9 cellular contexts compared by ENCODE assay signal in genomic region chr1:27342391-27342777, GRCh38. TPM values are rescaled to one million over a fixed set of nuclear protein-coding genes. Genes with fewer than 3 reads are reported as not detected.
DNase-seq lines count a peak whose midpoint lies in the region; ATAC-seq, FAIRE-seq and TF ChIP-seq lines count a peak whose summit lies in the region.
"Had no signal": no experiment of that assay in that cellular context is flagged by ENCODE, and none has a peak within 500 bp of the region (broad histone marks: within the 10 kb centered on the region; RNA-seq: fewer than 3 reads in every experiment).

No MANE protein-coding gene starts in this region.

- TF ChIP-seq RAD21 in GM12878 (IDR thresholded peaks at IDR 0.05; ENCODE audit: insufficient read depth, low read depth, low read length), result no peak

- in situ Hi-C loops in GM12878 (cut with MboI), result no loop called here

- SMC1A ChIA-PET in GM12878 (lab: Charles Lee; ENCODE audit: uncharacterized antibody, unreplicated experiment), result interaction anchor here (0.8 to 1.5 kb wide), 5 partner anchors 10 to 214 kb away, joined by 3 to 6 read pairs (median 4); no protein-coding TSS in a partner anchor

- TF ChIP-seq CTCF in GM10266 (IDR thresholded peaks at IDR 0.05; ENCODE audit: control insufficient read depth, insufficient read depth, low read depth, missing control alignments) (no peak), GM12878 (IDR thresholded peaks at IDR 0.05 in 2 of 3, conservative IDR thresholded peaks at IDR 0.05 in 1 of 3; ENCODE audit: control insufficient read depth in 2 of 3, extremely low read depth in 1 of 3, insufficient read depth in 1 of 3, low read depth in 3 of 3, low read length in 3 of 3) (no peak), nephron (IDR thresholded peaks at IDR 0.05; ENCODE audit: unreplicated experiment in 3 of 3) (no peak), omental fat pad (IDR thresholded peaks at IDR 0.05) (no peak)

- intact Hi-C loops in GM12878 (cut with micrococcal nuclease; ENCODE audit: unreplicated experiment), result no loop called here

- RAD21 ChIA-PET in GM12878 (lab: Charles Lee; ENCODE audit: unreplicated experiment), result interaction anchor here (0.9 to 1.2 kb wide), 3 partner anchors 10 to 53 kb away, joined by 3 read pairs; no protein-coding TSS in a partner anchor

- POLR2A ChIA-PET in GM12878 (lab: Charles Lee), result interaction anchor here (0.8 to 2.2 kb wide), 3 partner anchors 19 to 649 kb away, joined by 3 to 6 read pairs (median 4); no protein-coding TSS in a partner anchor

- H3K27ac ChIP-seq in GM12878 (ENCODE audit: control insufficient read depth, insufficient read depth), result peak overlapping the region; percentile 73

- no peaks in the 10 kb centered on the region for H3K27me3 ChIP-seq in GM12878 (replicated peaks in 1 of 2; ENCODE audit: control insufficient read depth in 2 of 2, insufficient read depth in 2 of 2, low read length in 1 of 2)

- TF ChIP-seq POLR2A in GM12878 (IDR thresholded peaks at IDR 0.05; ENCODE audit: low read depth, low read length), result no peak; the same call in 1 of the 2 replicates

- H3K79me2 ChIP-seq in GM12878 (ENCODE audit: control insufficient read depth, insufficient read depth, low read length), result peaks cover 5% of the 10 kb centered on the region

- H3K9me3 Mint-ChIP-seq in nephron, result no peaks in the 10 kb centered on the region

- H3K4me3 ChIP-seq in GM12878, result peak overlapping the region; percentile 72

- CTCF ChIA-PET in GM12878 (lab: Yijun Ruan, JAX), result interaction anchor here (1.0 to 3.5 kb wide), 10 partner anchors 9 to 214 kb away, joined by 3 to 23 read pairs (median 4); partner anchors contain the start of gene MAP3K6

- H3K4me2 ChIP-seq in GM12878 (ENCODE audit: control insufficient read depth, insufficient read depth), result peak overlapping the region; percentile 70

- peak overlapping the region; percentile 74 for H2AFZ ChIP-seq in GM12878 (ENCODE audit: control insufficient read depth, low read depth, low read length)

- peaks cover 30% of the 10 kb centered on the region for H3K4me1 Mint-ChIP-seq in nephron

- peak overlapping the region; percentile 79 for H3K9ac ChIP-seq in GM12878 (ENCODE audit: control insufficient read depth, insufficient read depth, low read length)

- no peaks in the 10 kb centered on the region for H3K36me3 Mint-ChIP-seq in nephron (ENCODE audit: low read depth)

- no peaks in the 10 kb centered on the region for H4K20me1 ChIP-seq in GM12878 (ENCODE audit: control insufficient read depth, insufficient read depth)

- no peak for TF ChIP-seq EP300 in GM12878 (IDR thresholded peaks at IDR 0.05; ENCODE audit: borderline replicate concordance in 1 of 2, control insufficient read depth in 1 of 2, low read depth in 2 of 2, low read length in 2 of 2)

- H3K4me3 Mint-ChIP-seq in nephron, result peak overlapping the region; percentile 38 to 78 (median 71)

- peaks cover 4% of the 10 kb centered on the region for H3K27me3 Mint-ChIP-seq in nephron (ENCODE audit: low read depth)

- H3K4me1 ChIP-seq in GM12878 (ENCODE audit: control insufficient read depth, insufficient read depth, low read length), result peaks cover 33% of the 10 kb centered on the region

- WGBS in GM12878 (ENCODE audit: insufficient coverage, insufficient replicate concordance, low lambda C conversion rate, missing lambda C conversion rate), result 6% methylated on average over 8 of the region's 8 CpGs

- DNase-seq in GM10266 (ENCODE audit: extremely low spot score) (peak; percentile 48), NCI-H2171 (lab: John Stamatoyannopoulos, UW) (peak; percentile 3), GM12878 (ENCODE audit: low read depth, low spot score) (no peak), omental fat pad (ENCODE audit: low spot score) (no peak), H4 (ENCODE audit: low spot score) (no peak)

- no peaks in the 10 kb centered on the region for H3K36me3 ChIP-seq in GM12878 (ENCODE audit: control insufficient read depth in 2 of 2, insufficient read depth in 2 of 2, low read length in 1 of 2)

- BruUV-seq in GM12878 (replicated peaks; lab: Mats Ljungman, UMichigan), result no TSS peak

- peak; percentile 75 for FAIRE-seq in GM12878 (lab: Jason Lieb, UNC)
- FAIRE-seq: endometrium had no signal

- ATAC-seq in GM12878, result peak; percentile 45
- no peak for ATAC-seq in HG03378 (IDR thresholded peaks at IDR 0.05; ENCODE audit: unreplicated experiment)
- no peak for ATAC-seq in GM19452 (IDR thresholded peaks at IDR 0.05; ENCODE audit: unreplicated experiment)
- no peak for ATAC-seq in omental fat pad (ENCODE audit: low FRiP score)

- H3K9me3 ChIP-seq in GM12878 (replicated peaks; ENCODE audit: control insufficient read depth, insufficient read depth, low read length), result no peaks in the 10 kb centered on the region

- H3K27ac Mint-ChIP-seq in nephron, result peak overlapping the region; percentile 32 to 90 (median 79)

RNA-seq across cellular contexts. Expression of gene SYTL1, which starts 0.6 kb away (rescaled TPM):
- total RNA-seq in GM12878 (2013; cell fraction: nucleolus; rRNA removed), result 12.0 and 13.7 TPM in 2 replicates
- total RNA-seq in GM12878 (2014; rRNA removed) (37.2 and 42.5 TPM in 2 replicates), GM12878 (2014; rRNA removed; fragmentation: Illumina TruSeq; extraction: Trizol) (6.2 and 8.1 TPM in 2 replicates), GM12878 (2021) (37.5 and 38.6 TPM in 2 replicates), omental fat pad (1 to 10 TPM; 1.2 to 4.3 (median 1.9) TPM)
- 13.8 TPM for polyA plus RNA-seq in GM12878 (2011; ENCODE audit: low read depth)
- polyA plus RNA-seq in GM12878 (2011; rRNA removed) (1.5 and 2.7 TPM in 2 replicates), GM12878 (2014; fragmentation: Illumina TruSeq; extraction: Trizol) (1.2 and 3.7 TPM in 2 replicates), GM12878 (2014; fragmentation: Nextera tagmentation; extraction: Ambion mirVana) (1 to 10 TPM in 1 of 2 experiments, under 1 TPM in 1; 0.72 to 3.5 TPM), GM12878 (2014; rRNA removed) (45.6 and 59.4 TPM in 2 replicates), GM12878 (2016; fragmentation: Nextera tagmentation; extraction: Ambion mirVana) (10 to 100 TPM; 21.5 to 33.9 TPM)
- polyA plus RNA-seq in GM12878 (2011; cell fraction: cytosol; rRNA removed), result 4.7 and 7.5 TPM in 2 replicates
- 55.7 and 74.6 TPM in 2 replicates for polyA plus RNA-seq in GM12878 (2011; cell fraction: nucleus; rRNA removed)
- polyA plus RNA-seq in GM12878 (2012), result 31.4 and 46.3 TPM in 2 replicates
- polyA minus RNA-seq in GM12878 (2011; rRNA and poly(A)+ RNA removed), result 3.4 and 3.9 TPM in 2 replicates
- polyA minus RNA-seq in GM12878 (2011; cell fraction: cytosol; rRNA and poly(A)+ RNA removed), result 1.1 and 1.7 TPM in 2 replicates
- 5.9 and 6.8 TPM in 2 replicates for polyA minus RNA-seq in GM12878 (2011; cell fraction: nucleus; rRNA and poly(A)+ RNA removed)
- total RNA-seq in H4 (2014; rRNA removed; shearing (Covaris generic)), result 0.99 and 1.0 TPM in 2 replicates

RNA-seq across cellular contexts. Expression of gene TMEM222, which starts 20.4 kb away (rescaled TPM):
- 23.2 and 27.7 TPM in 2 replicates for total RNA-seq in GM12878 (2013; cell fraction: nucleolus; rRNA removed)
- total RNA-seq in GM12878 (2014; rRNA removed) (29.1 and 38.0 TPM in 2 replicates), GM12878 (2014; rRNA removed; fragmentation: Illumina TruSeq; extraction: Trizol) (22.5 and 23.9 TPM in 2 replicates), GM12878 (2021) (39.3 TPM in 2 replicates), omental fat pad (10 to 100 TPM; 17.3 to 27.1 (median 23.7) TPM)
- 18.6 TPM for polyA plus RNA-seq in GM12878 (2011; ENCODE audit: low read depth)
- polyA plus RNA-seq in GM12878 (2011; rRNA removed) (12.5 and 27.5 TPM in 2 replicates), GM12878 (2014; fragmentation: Illumina TruSeq; extraction: Trizol) (11.4 and 32.9 TPM in 2 replicates), GM12878 (2014; fragmentation: Nextera tagmentation; extraction: Ambion mirVana) (1 to 10 TPM; 3.8 to 7.8 TPM), GM12878 (2014; rRNA removed) (43.5 and 53.2 TPM in 2 replicates), GM12878 (2016; fragmentation: Nextera tagmentation; extraction: Ambion mirVana) (10 to 100 TPM; 41.1 to 42.4 TPM)
- polyA plus RNA-seq in GM12878 (2011; cell fraction: cytosol; rRNA removed), result 39.1 and 56.9 TPM in 2 replicates
- polyA plus RNA-seq in GM12878 (2011; cell fraction: nucleus; rRNA removed), result 91.8 and 102 TPM in 2 replicates
- 26.1 and 32.9 TPM in 2 replicates for polyA plus RNA-seq in GM12878 (2012)
- 35.2 and 41.6 TPM in 2 replicates for polyA minus RNA-seq in GM12878 (2011; rRNA and poly(A)+ RNA removed)
- polyA minus RNA-seq in GM12878 (2011; cell fraction: cytosol; rRNA and poly(A)+ RNA removed), result 9.5 and 17.5 TPM in 2 replicates
- 17.0 and 23.7 TPM in 2 replicates for polyA minus RNA-seq in GM12878 (2011; cell fraction: nucleus; rRNA and poly(A)+ RNA removed)
- total RNA-seq in H4 (2014; rRNA removed; shearing (Covaris generic)), result 30.7 and 33.4 TPM in 2 replicates

RNA-seq across cellular contexts. Expression of gene MAP3K6, which starts 24.4 kb away (rescaled TPM):
- 3.9 and 6.4 TPM in 2 replicates for total RNA-seq in GM12878 (2013; cell fraction: nucleolus; rRNA removed)
- total RNA-seq in GM12878 (2014; rRNA removed) (1.5 and 3.4 TPM in 2 replicates), GM12878 (2014; rRNA removed; fragmentation: Illumina TruSeq; extraction: Trizol) (0.31 and 0.83 TPM in 2 replicates), GM12878 (2021) (1.6 and 2.5 TPM in 2 replicates), omental fat pad (100 to 1,000 TPM in 1 of 4 donors, 10 to 100 TPM in 3; 26.8 to 129 (median 43.4) TPM)
- polyA plus RNA-seq in GM12878 (2011; ENCODE audit: low read depth), result 0.71 TPM
- polyA plus RNA-seq in GM12878 (2011; rRNA removed) (0.69 and 1.2 TPM in 2 replicates), GM12878 (2014; fragmentation: Illumina TruSeq; extraction: Trizol) (0.03 and 0.37 TPM in 2 replicates), GM12878 (2014; fragmentation: Nextera tagmentation; extraction: Ambion mirVana) (under 1 TPM in 1 of 2 experiments, not detected in 1; 0.15 TPM), GM12878 (2014; rRNA removed) (0.60 and 1.6 TPM in 2 replicates), GM12878 (2016; fragmentation: Nextera tagmentation; extraction: Ambion mirVana) (1 to 10 TPM; 1.3 to 1.5 TPM)
- polyA plus RNA-seq in GM12878 (2011; cell fraction: cytosol; rRNA removed), result 1.5 and 2.2 TPM in 2 replicates
- 9.2 and 13.9 TPM in 2 replicates for polyA plus RNA-seq in GM12878 (2011; cell fraction: nucleus; rRNA removed)
- 2.2 and 2.3 TPM in 2 replicates for polyA plus RNA-seq in GM12878 (2012)
- 0.59 and 0.67 TPM in 2 replicates for polyA minus RNA-seq in GM12878 (2011; rRNA and poly(A)+ RNA removed)
- 0.40 and 2.0 TPM in 2 replicates for polyA minus RNA-seq in GM12878 (2011; cell fraction: cytosol; rRNA and poly(A)+ RNA removed)
- 2.2 and 2.9 TPM in 2 replicates for polyA minus RNA-seq in GM12878 (2011; cell fraction: nucleus; rRNA and poly(A)+ RNA removed)
- total RNA-seq in H4 (2014; rRNA removed; shearing (Covaris generic)), result 4.2 and 6.7 TPM in 2 replicates

RNA-seq across cellular contexts. Expression of gene FCN3, which starts 32.2 kb away (rescaled TPM):
- not detected in 2 replicates for total RNA-seq in GM12878 (2013; cell fraction: nucleolus; rRNA removed)
- total RNA-seq in GM12878 (2014; rRNA removed) (not detected in 2 replicates), GM12878 (2014; rRNA removed; fragmentation: Illumina TruSeq; extraction: Trizol) (not detected in 2 replicates), GM12878 (2021) (0.28 and 0.32 TPM in 2 replicates), omental fat pad (100 to 1,000 TPM in 1 of 4 donors, 10 to 100 TPM in 3; 33.1 to 451 (median 75.9) TPM)
- not detected for polyA plus RNA-seq in GM12878 (2011; ENCODE audit: low read depth)
- polyA plus RNA-seq in GM12878 (2011; rRNA removed) (not detected in 2 replicates), GM12878 (2014; fragmentation: Illumina TruSeq; extraction: Trizol) (not detected in 2 replicates), GM12878 (2014; fragmentation: Nextera tagmentation; extraction: Ambion mirVana) (not detected), GM12878 (2014; rRNA removed) (not detected in 2 replicates), GM12878 (2016; fragmentation: Nextera tagmentation; extraction: Ambion mirVana) (not detected)
- polyA plus RNA-seq in GM12878 (2011; cell fraction: cytosol; rRNA removed), result not detected in 2 replicates
- polyA plus RNA-seq in GM12878 (2011; cell fraction: nucleus; rRNA removed), result 0.12 TPM in 1 of 2 replicates, not detected in the other
- not detected in 2 replicates for polyA plus RNA-seq in GM12878 (2012)
- not detected in 2 replicates for polyA minus RNA-seq in GM12878 (2011; rRNA and poly(A)+ RNA removed)
- not detected in 2 replicates for polyA minus RNA-seq in GM12878 (2011; cell fraction: cytosol; rRNA and poly(A)+ RNA removed)
- polyA minus RNA-seq in GM12878 (2011; cell fraction: nucleus; rRNA and poly(A)+ RNA removed), result not detected in 2 replicates
- total RNA-seq in H4 (2014; rRNA removed; shearing (Covaris generic)), result not detected in 2 replicates

RNA-seq across cellular contexts. Expression of gene CD164L2, which starts 40.7 kb away (rescaled TPM):
- total RNA-seq in GM12878 (2013; cell fraction: nucleolus; rRNA removed), result not detected in 2 replicates
- total RNA-seq in GM12878 (2014; rRNA removed) (not detected in 2 replicates), GM12878 (2014; rRNA removed; fragmentation: Illumina TruSeq; extraction: Trizol) (not detected in 2 replicates), GM12878 (2021) (not detected in 2 replicates), omental fat pad (not detected)
- not detected for polyA plus RNA-seq in GM12878 (2011; ENCODE audit: low read depth)
- polyA plus RNA-seq in GM12878 (2011; rRNA removed) (not detected in 2 replicates), GM12878 (2014; fragmentation: Illumina TruSeq; extraction: Trizol) (not detected in 2 replicates), GM12878 (2014; fragmentation: Nextera tagmentation; extraction: Ambion mirVana) (not detected), GM12878 (2014; rRNA removed) (not detected in 2 replicates), GM12878 (2016; fragmentation: Nextera tagmentation; extraction: Ambion mirVana) (not detected)
- not detected in 2 replicates for polyA plus RNA-seq in GM12878 (2011; cell fraction: cytosol; rRNA removed)
- not detected in 2 replicates for polyA plus RNA-seq in GM12878 (2011; cell fraction: nucleus; rRNA removed)
- 0.07 TPM in 1 of 2 replicates, not detected in the other for polyA plus RNA-seq in GM12878 (2012)
- not detected in 2 replicates for polyA minus RNA-seq in GM12878 (2011; rRNA and poly(A)+ RNA removed)
- not detected in 2 replicates for polyA minus RNA-seq in GM12878 (2011; cell fraction: cytosol; rRNA and poly(A)+ RNA removed)
- not detected in 2 replicates for polyA minus RNA-seq in GM12878 (2011; cell fraction: nucleus; rRNA and poly(A)+ RNA removed)
- total RNA-seq in H4 (2014; rRNA removed; shearing (Covaris generic)), result not detected in 2 replicates

Comparison
In these comparisons a context has a peak if more than half of its experiments do, and no peak if none do; other contexts are left out.
1. DNase-seq: peak in GM10266 (single experiment) and NCI-H2171 (single experiment); none in GM12878 (single experiment), omental fat pad (single experiment) and H4 (single experiment).